In genomic region chr22:41308054-41308453, GRCh38 we compare ENCODE assay signal across 8 cellular contexts. TPM values are rescaled to one million over a fixed set of nuclear protein-coding genes. Genes with fewer than 3 reads are reported as not detected.
DNase-seq lines count a peak whose midpoint lies in the region; ATAC-seq and TF ChIP-seq lines count a peak whose summit lies in the region.

No MANE protein-coding gene starts in this region.

- ATAC-seq in HG03354 (IDR thresholded peaks at IDR 0.05; ENCODE audit: poor library complexity, severe bottlenecking, unreplicated experiment) = no peak
- ATAC-seq in HG03460 (IDR thresholded peaks at IDR 0.05; ENCODE audit: unreplicated experiment) = no peak

- no peaks in the 10 kb centered on the region for H3K9me3 ChIP-seq in Loucy (ENCODE audit: insufficient read depth, low read depth, low read length)
- no peaks in the 10 kb centered on the region for H3K9me3 ChIP-seq in endodermal cell (ENCODE audit: control insufficient read depth, low read length)

- H3K27ac Mint-ChIP-seq in endodermal cell (peak overlapping the region; percentile 49), mesothelial cell of epicardium (peak overlapping the region; percentile 43)
- H3K27ac Mint-ChIP-seq in activated naive CD4-positive, alpha-beta T cell treated with anti-CD3 and anti-CD28 coated beads, Interleukin-2, amount 10 ng/mL, durations not matched to agents 7 days and 5 days = no peak overlapping the region

- H3K27ac ChIP-seq in endodermal cell (ENCODE audit: low read depth, low read length) = no peak overlapping the region

- H3K4me1 ChIP-seq in Loucy (ENCODE audit: insufficient read depth, low read length, poor library complexity, severe bottlenecking) = peaks cover 20% of the 10 kb centered on the region
- H3K4me1 ChIP-seq in endodermal cell (ENCODE audit: control insufficient read depth, insufficient read depth, low read length) = no peaks in the 10 kb centered on the region

- H3K36me3 ChIP-seq in Loucy (ENCODE audit: insufficient read depth, low read length) (no peaks in the 10 kb centered on the region), endodermal cell (ENCODE audit: control insufficient read depth, insufficient read depth, low read length) (peaks cover 26% of the 10 kb centered on the region)

- H3K9me3 Mint-ChIP-seq in endodermal cell (no peaks in the 10 kb centered on the region), mesothelial cell of epicardium (no peaks in the 10 kb centered on the region)
- no peaks in the 10 kb centered on the region for H3K9me3 Mint-ChIP-seq in activated naive CD4-positive, alpha-beta T cell treated with anti-CD3 and anti-CD28 coated beads, Interleukin-2, amount 10 ng/mL, durations not matched to agents 7 days and 5 days

- no peak overlapping the region for H2AFZ ChIP-seq in Loucy (ENCODE audit: low read length)

- H3K36me3 Mint-ChIP-seq in endodermal cell (ENCODE audit: low read depth) (peaks cover 37% of the 10 kb centered on the region), mesothelial cell of epicardium (peaks cover 21% of the 10 kb centered on the region)
- peaks cover 22% of the 10 kb centered on the region for H3K36me3 Mint-ChIP-seq in activated naive CD4-positive, alpha-beta T cell treated with anti-CD3 and anti-CD28 coated beads, Interleukin-2, amount 10 ng/mL, durations not matched to agents 7 days and 5 days

- 69% methylated on average over 3 of the region's 3 CpGs; no CpG with 5 or more reads in 1 of the 2 experiments for whole genome bisulfite sequencing in endodermal cell (ENCODE audit: insufficient coverage in 1 of 2, insufficient read length in 1 of 2), 2 experiments

- no peak overlapping the region for H3K4me3 Mint-ChIP-seq in endodermal cell
- H3K4me3 Mint-ChIP-seq in mesothelial cell of epicardium = no peak overlapping the region
- H3K4me3 Mint-ChIP-seq in activated naive CD4-positive, alpha-beta T cell treated with anti-CD3 and anti-CD28 coated beads, Interleukin-2, amount 10 ng/mL, durations not matched to agents 7 days and 5 days = no peak overlapping the region

- H3K79me2 ChIP-seq in Loucy (ENCODE audit: insufficient read depth, low read length) = peaks cover 77% of the 10 kb centered on the region

- peak overlapping the region; percentile 27 for H3K4me2 ChIP-seq in Loucy (ENCODE audit: low read depth, low read length, poor library complexity, severe bottlenecking)

- TF ChIP-seq CTCF in Loucy (conservative IDR thresholded peaks at IDR 0.05; ENCODE audit: low read length) (no peak), endodermal cell (conservative IDR thresholded peaks at IDR 0.05) (no peak), mesothelial cell of epicardium (IDR thresholded peaks at IDR 0.05; ENCODE audit: unreplicated experiment) (no peak)

- H3K4me1 Mint-ChIP-seq in endodermal cell (peaks cover 21% of the 10 kb centered on the region), mesothelial cell of epicardium (peaks cover 16% of the 10 kb centered on the region)
- H3K4me1 Mint-ChIP-seq in activated naive CD4-positive, alpha-beta T cell treated with anti-CD3 and anti-CD28 coated beads, Interleukin-2, amount 10 ng/mL, durations not matched to agents 7 days and 5 days = peaks cover 42% of the 10 kb centered on the region

- no peak overlapping the region for H3K9ac ChIP-seq in Loucy (ENCODE audit: low read depth, low read length, poor library complexity, severe bottlenecking)
- H3K9ac ChIP-seq in endodermal cell (ENCODE audit: extremely low read depth, low read length, poor library complexity, severe bottlenecking) = no peak overlapping the region

- peaks cover 30% of the 10 kb centered on the region for H4K20me1 ChIP-seq in Loucy (ENCODE audit: insufficient read depth, low read length, poor library complexity, severe bottlenecking)

- H3K4me3 ChIP-seq in Loucy (ENCODE audit: low read length, poor library complexity, severe bottlenecking) (no peak overlapping the region), endodermal cell (ENCODE audit: low read length) (no peak overlapping the region)

- no peaks in the 10 kb centered on the region for H3K9me2 ChIP-seq in Loucy (replicated peaks; ENCODE audit: low read depth, low read length)

- CTCF ChIA-PET in activated naive CD4-positive, alpha-beta T cell treated with anti-CD3 and anti-CD28 coated beads, Interleukin-2, amount 10 ng/mL, durations not matched to agents 7 days and 5 days (lab: Charles Lee) = no interaction called here

- H3K27me3 Mint-ChIP-seq in endodermal cell (ENCODE audit: insufficient read depth) = no peaks in the 10 kb centered on the region
- no peaks in the 10 kb centered on the region for H3K27me3 Mint-ChIP-seq in mesothelial cell of epicardium (ENCODE audit: low read depth)
- H3K27me3 Mint-ChIP-seq in activated naive CD4-positive, alpha-beta T cell treated with anti-CD3 and anti-CD28 coated beads, Interleukin-2, amount 10 ng/mL, durations not matched to agents 7 days and 5 days = no peaks in the 10 kb centered on the region

- DNase-seq in A172 (ENCODE audit: low spot score) (peak; percentile 40), endodermal cell (no peak), mesothelial cell of epicardium (ENCODE audit: low spot score in 2 of 2, unreplicated experiment in 2 of 2) (no peak), LoVo (ENCODE audit: low spot score) (no peak)
- no peak for DNase-seq in activated naive CD4-positive, alpha-beta T cell treated with anti-CD3 and anti-CD28 coated beads, Interleukin-2, amount 10 ng/mL, durations not matched to agents 7 days and 5 days

- H3F3A ChIP-seq in Loucy (ENCODE audit: low read depth) = no peaks in the 10 kb centered on the region

- H3K27me3 ChIP-seq in Loucy (ENCODE audit: insufficient read depth, low read length, poor library complexity, severe bottlenecking) (no peaks in the 10 kb centered on the region), endodermal cell (ENCODE audit: control insufficient read depth, insufficient read depth, low read length, poor library complexity, severe bottlenecking) (no peaks in the 10 kb centered on the region)

RNA-seq across cellular contexts. Expression of gene ZC3H7B, which starts 6.7 kb away (rescaled TPM):
- 26.9 and 31.1 TPM in 2 replicates for total RNA-seq in A172 (2014; rRNA removed; shearing (Covaris generic))
- 10 to 100 TPM; 70.9 to 74.2 TPM for total RNA-seq in endodermal cell
- 40.4 TPM for polyA plus RNA-seq in endodermal cell (2013, experiment 1 of 2)
- 39.2 TPM for polyA plus RNA-seq in endodermal cell (2013, experiment 2 of 2)
- total RNA-seq in mesothelial cell of epicardium = 85.5 to 86.8 TPM (median 85.6 TPM) in 3 replicates

RNA-seq across cellular contexts. Expression of gene RANGAP1, which starts 22.1 kb away (rescaled TPM):
- total RNA-seq in A172 (2014; rRNA removed; shearing (Covaris generic)) = 95.7 and 100 TPM in 2 replicates
- total RNA-seq in endodermal cell (100 to 1,000 TPM in 1 of 2 donors, 10 to 100 TPM in 1; 95.2 to 122 TPM), mesothelial cell of epicardium (47.6 to 51.3 TPM (median 49.3 TPM) in 3 replicates)
- 76.3 TPM for polyA plus RNA-seq in endodermal cell (2013, experiment 1 of 2)
- 73.8 TPM for polyA plus RNA-seq in endodermal cell (2013, experiment 2 of 2)
